In the genomic region with DNA sequence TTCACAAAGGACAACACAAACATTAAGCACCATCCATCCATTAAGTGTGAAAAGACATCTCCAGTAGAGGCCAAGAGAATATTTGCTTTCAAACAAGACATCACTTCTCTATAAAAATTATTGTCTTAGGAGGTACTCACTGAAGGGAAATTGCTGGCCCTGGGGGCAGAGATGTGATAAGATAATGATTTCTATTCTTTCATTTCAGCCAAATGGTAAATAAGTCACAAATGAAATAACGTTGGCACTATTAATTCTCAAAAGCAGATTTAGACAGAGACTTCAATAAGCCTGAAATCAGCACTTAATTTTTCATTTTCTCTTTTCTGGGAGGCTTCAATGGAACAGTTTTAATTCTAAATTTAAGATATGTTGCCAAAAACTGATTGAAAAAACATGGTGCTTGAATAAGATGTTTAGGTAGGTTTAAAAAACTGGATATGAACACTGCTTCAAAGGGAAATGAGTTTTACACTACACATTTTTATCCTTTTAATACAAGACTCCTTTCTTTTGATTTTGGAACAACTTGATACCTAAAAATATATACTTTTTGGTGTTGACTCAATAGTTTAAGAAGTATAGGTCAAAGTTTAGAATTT, we compare ENCODE assay signal across 1 cellular context.
TF ChIP-seq lines count a peak whose summit lies in the region.

No MANE protein-coding gene starts in this region.

TF ChIP-seq in WTC11, 78 proteins besides CTCF, POLR2A, EP300 and RAD21 (continued from another document):
- TF ChIP-seq, protein P1, sequence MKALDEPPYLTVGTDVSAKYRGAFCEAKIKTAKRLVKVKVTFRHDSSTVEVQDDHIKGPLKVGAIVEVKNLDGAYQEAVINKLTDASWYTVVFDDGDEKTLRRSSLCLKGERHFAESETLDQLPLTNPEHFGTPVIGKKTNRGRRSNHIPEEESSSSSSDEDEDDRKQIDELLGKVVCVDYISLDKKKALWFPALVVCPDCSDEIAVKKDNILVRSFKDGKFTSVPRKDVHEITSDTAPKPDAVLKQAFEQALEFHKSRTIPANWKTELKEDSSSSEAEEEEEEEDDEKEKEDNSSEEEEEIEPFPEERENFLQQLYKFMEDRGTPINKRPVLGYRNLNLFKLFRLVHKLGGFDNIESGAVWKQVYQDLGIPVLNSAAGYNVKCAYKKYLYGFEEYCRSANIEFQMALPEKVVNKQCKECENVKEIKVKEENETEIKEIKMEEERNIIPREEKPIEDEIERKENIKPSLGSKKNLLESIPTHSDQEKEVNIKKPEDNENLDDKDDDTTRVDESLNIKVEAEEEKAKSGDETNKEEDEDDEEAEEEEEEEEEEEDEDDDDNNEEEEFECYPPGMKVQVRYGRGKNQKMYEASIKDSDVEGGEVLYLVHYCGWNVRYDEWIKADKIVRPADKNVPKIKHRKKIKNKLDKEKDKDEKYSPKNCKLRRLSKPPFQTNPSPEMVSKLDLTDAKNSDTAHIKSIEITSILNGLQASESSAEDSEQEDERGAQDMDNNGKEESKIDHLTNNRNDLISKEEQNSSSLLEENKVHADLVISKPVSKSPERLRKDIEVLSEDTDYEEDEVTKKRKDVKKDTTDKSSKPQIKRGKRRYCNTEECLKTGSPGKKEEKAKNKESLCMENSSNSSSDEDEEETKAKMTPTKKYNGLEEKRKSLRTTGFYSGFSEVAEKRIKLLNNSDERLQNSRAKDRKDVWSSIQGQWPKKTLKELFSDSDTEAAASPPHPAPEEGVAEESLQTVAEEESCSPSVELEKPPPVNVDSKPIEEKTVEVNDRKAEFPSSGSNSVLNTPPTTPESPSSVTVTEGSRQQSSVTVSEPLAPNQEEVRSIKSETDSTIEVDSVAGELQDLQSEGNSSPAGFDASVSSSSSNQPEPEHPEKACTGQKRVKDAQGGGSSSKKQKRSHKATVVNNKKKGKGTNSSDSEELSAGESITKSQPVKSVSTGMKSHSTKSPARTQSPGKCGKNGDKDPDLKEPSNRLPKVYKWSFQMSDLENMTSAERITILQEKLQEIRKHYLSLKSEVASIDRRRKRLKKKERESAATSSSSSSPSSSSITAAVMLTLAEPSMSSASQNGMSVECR (CRISPR knock-in tag; IDR thresholded peaks at IDR 0.05; ENCODE audit: borderline replicate concordance): no peak
